Comparison of ENCODE assay signal across 14 cellular contexts in the genomic region with DNA sequence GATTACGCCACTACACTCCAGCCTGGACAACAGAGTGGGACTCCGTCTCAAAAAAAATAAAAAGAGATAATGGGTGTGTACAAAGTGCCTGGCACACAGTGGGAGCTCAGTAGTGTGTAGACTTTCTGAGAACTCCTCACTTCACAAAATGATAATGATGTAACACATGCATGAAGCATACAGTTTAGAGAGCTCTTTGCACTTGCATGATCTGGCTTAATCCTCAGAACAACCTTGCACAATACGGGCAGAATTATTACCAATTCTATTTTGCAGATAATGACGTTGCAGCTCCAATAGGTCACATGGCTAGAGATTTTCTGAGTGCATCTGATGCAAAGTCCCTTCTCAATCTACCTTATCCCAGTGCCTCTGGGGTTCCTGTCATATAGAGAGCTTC.
DNase-seq lines count a peak whose midpoint lies in the region; ATAC-seq and TF ChIP-seq lines count a peak whose summit lies in the region.
"Had no signal": no experiment of that assay in that cellular context is flagged by ENCODE, and none has a peak within 500 bp of the region (broad histone marks: within the 10 kb centered on the region; RNA-seq: fewer than 3 reads in every experiment).

No MANE protein-coding gene starts in this region.

- TF ChIP-seq CTCF in CD8-positive, alpha-beta T cell (IDR thresholded peaks at IDR 0.05) = no peak

- no peaks in the 10 kb centered on the region for H3K27me3 ChIP-seq in CD8-positive, alpha-beta T cell (ENCODE audit: insufficient read depth, low read length)
- H3K27me3 ChIP-seq: cardiac muscle cell had no signal

- peaks cover 74% of the 10 kb centered on the region for H3K4me1 ChIP-seq in CD8-positive, alpha-beta T cell (ENCODE audit: insufficient read depth, low read length)

- CTCF ChIA-PET in CD8-positive, alpha-beta T cell (lab: Charles Lee) = interaction anchor here (0.7 to 2.6 kb wide), 13 partner anchors 9 to 180 kb away, joined by 3 to 24 read pairs (median 6); a partner anchor contains a TSS

- H3K27ac Mint-ChIP-seq in CD8-positive, alpha-beta T cell = peak overlapping the region; percentile 97
- H3K27ac Mint-ChIP-seq in activated naive CD4-positive, alpha-beta T cell treated with anti-CD3 and anti-CD28 coated beads, Interleukin-2, amount 50 U/mL, for 72 hours = peak overlapping the region; percentile 96 to 98
- peak overlapping the region; percentile 90 to 99 (median 98) for H3K27ac Mint-ChIP-seq in naive thymus-derived CD8-positive, alpha-beta T cell
- H3K27ac Mint-ChIP-seq: HFFc6 had no signal

- H3K36me3 Mint-ChIP-seq in CD8-positive, alpha-beta T cell = peaks cover 48% of the 10 kb centered on the region
- H3K36me3 Mint-ChIP-seq in activated naive CD4-positive, alpha-beta T cell treated with anti-CD3 and anti-CD28 coated beads, Interleukin-2, amount 50 U/mL, for 72 hours = peaks cover 0 to 4% of the 10 kb centered on the region in 2 donors
- peaks cover 0 to 26% (median 4%) of the 10 kb centered on the region in 3 donors for H3K36me3 Mint-ChIP-seq in naive thymus-derived CD8-positive, alpha-beta T cell

- H3K4me3 Mint-ChIP-seq in CD8-positive, alpha-beta T cell = peak overlapping the region; percentile 68
- H3K4me3 Mint-ChIP-seq in naive thymus-derived CD8-positive, alpha-beta T cell = peak overlapping the region; percentile 70 to 88 (median 82)
- H3K4me3 Mint-ChIP-seq: HFFc6 had no signal

- POLR2A ChIA-PET in CD8-positive, alpha-beta T cell (lab: Charles Lee) = interaction anchor here (0.6 to 2.8 kb wide), 10 partner anchors 9 to 227 kb away, joined by 3 to 51 read pairs (median 8); a partner anchor contains a TSS
- POLR2A ChIA-PET in naive thymus-derived CD8-positive, alpha-beta T cell (lab: Charles Lee) = interaction anchor here (0.6 to 3.9 kb wide), 16 partner anchors 8 to 227 kb away, joined by 3 to 71 read pairs (median 6); a partner anchor contains a TSS

- peak overlapping the region; percentile 32 for H3K4me3 ChIP-seq in CD8-positive, alpha-beta T cell (ENCODE audit: low read depth, low read length)
- H3K4me3 ChIP-seq: cardiac muscle cell had no signal

- H3K9me3 Mint-ChIP-seq in CD8-positive, alpha-beta T cell = no peaks in the 10 kb centered on the region
- no peaks in the 10 kb centered on the region for H3K9me3 Mint-ChIP-seq in activated naive CD4-positive, alpha-beta T cell treated with anti-CD3 and anti-CD28 coated beads, Interleukin-2, amount 50 U/mL, for 72 hours
- no peaks in the 10 kb centered on the region for H3K9me3 Mint-ChIP-seq in naive thymus-derived CD8-positive, alpha-beta T cell
- H3K9me3 Mint-ChIP-seq: HFFc6 had no signal

- peak overlapping the region; percentile 82 for H3K27ac ChIP-seq in CD8-positive, alpha-beta T cell (ENCODE audit: low read depth, low read length)
- H3K27ac ChIP-seq: cardiac muscle cell, thoracic aorta had no signal

- H3K9me3 ChIP-seq in CD8-positive, alpha-beta T cell (ENCODE audit: low read length) = no peaks in the 10 kb centered on the region
- H3K9me3 ChIP-seq: thoracic aorta had no signal

- peaks cover 85% of the 10 kb centered on the region for H3K4me1 Mint-ChIP-seq in CD8-positive, alpha-beta T cell (ENCODE audit: low read depth)
- H3K4me1 Mint-ChIP-seq in naive thymus-derived CD8-positive, alpha-beta T cell = peaks cover 45 to 92% (median 86%) of the 10 kb centered on the region in 4 donors

- no peak for ATAC-seq in CD8-positive, alpha-beta T cell
- no peak for ATAC-seq in activated naive CD4-positive, alpha-beta T cell treated with anti-CD3 and anti-CD28 coated beads, Interleukin-2, amount 50 U/mL, for 72 hours
- no peak for ATAC-seq in naive thymus-derived CD8-positive, alpha-beta T cell
- no peak for ATAC-seq in GM18867 (IDR thresholded peaks at IDR 0.05; ENCODE audit: unreplicated experiment)
- no peak for ATAC-seq in HG02973 (IDR thresholded peaks at IDR 0.05; ENCODE audit: unreplicated experiment)

- no peaks in the 10 kb centered on the region for H3K27me3 Mint-ChIP-seq in CD8-positive, alpha-beta T cell (ENCODE audit: low read depth)
- no peaks in the 10 kb centered on the region for H3K27me3 Mint-ChIP-seq in naive thymus-derived CD8-positive, alpha-beta T cell

- H3K36me3 ChIP-seq in CD8-positive, alpha-beta T cell (ENCODE audit: insufficient read depth, low read length) = peaks cover 15% of the 10 kb centered on the region
- H3K36me3 ChIP-seq: cardiac muscle cell, thoracic aorta had no signal

- intact Hi-C loops in CD8-positive, alpha-beta T cell (cut with DNase I, micrococcal nuclease) = loop anchor here (1.0 to 10.0 kb wide), 5 partner anchors 16 to 268 kb away; no protein-coding TSS in a partner anchor

- peak in 1 of 7 experiments; percentile 29 for DNase-seq in CD8-positive, alpha-beta T cell
- DNase-seq in NOMO-1 (lab: John Stamatoyannopoulos, UW; ENCODE audit: unreplicated experiment in 2 of 2) (peak; percentile 29 to 49), Kasumi-1 (lab: John Stamatoyannopoulos, UW) (no peak), AG08395 (ENCODE audit: low spot score) (no peak)
- no peak for DNase-seq in activated naive CD4-positive, alpha-beta T cell treated with anti-CD3 and anti-CD28 coated beads, Interleukin-2, amount 50 U/mL, for 72 hours (ENCODE audit: low spot score in 2 of 2)
- DNase-seq in naive thymus-derived CD8-positive, alpha-beta T cell = no peak
- DNase-seq: HFFc6, NCI-H1436, NCI-H526, SHP77 treated with DMSO at 0.1 percent for 48 hours had no signal

Comparison
In these comparisons a context has a peak if more than half of its experiments do, and no peak if none do; other contexts are left out.
1. DNase-seq: peak in NOMO-1 (2 of 2); none in activated naive CD4-positive, alpha-beta T cell treated with anti-CD3 and anti-CD28 coated beads, Interleukin-2, amount 50 U/mL, for 72 hours (0 of 2), naive thymus-derived CD8-positive, alpha-beta T cell (0 of 10), Kasumi-1 (0 of 2) and AG08395 (single experiment).
2. Peak in every context shown above with its lines, with median percentiles within 50 percentile points of each other: H3K27ac Mint-ChIP-seq.